ENCODE assay signal across 1 cellular context in the genomic region with DNA sequence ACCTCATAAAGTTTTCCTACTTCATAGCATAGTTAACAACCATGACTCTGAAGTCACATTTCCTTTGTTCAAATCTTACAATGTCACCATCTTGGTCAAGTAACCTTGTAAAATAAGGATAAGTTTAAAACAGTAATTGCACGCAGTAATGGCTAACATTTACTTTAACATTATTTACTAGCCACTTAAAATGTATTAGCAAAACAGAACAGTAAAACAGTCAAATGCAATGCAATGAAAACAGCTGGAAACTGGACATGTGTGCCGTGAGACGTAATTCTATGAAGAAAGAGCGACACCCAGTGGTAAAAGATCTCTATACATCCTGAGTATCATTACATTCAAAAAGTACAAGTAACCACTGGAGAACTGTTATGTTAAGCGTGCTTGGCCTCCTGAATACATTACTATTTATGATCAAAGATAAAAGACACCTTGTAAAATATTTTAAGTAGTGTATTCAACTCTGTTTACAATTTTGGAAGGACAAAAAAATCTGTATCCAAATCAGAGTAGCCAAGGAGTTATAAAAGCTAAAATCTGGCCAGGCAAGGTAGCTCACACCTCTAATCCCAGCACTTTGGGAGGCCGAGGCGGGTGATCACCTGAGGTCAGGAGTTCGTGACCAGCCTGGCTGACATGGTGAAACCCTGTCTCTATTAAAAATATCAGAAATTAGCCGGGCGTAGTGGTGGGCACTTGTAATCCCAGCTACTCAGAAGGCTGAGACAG.
TF ChIP-seq lines count a peak whose summit lies in the region.

No MANE protein-coding gene starts in this region.

TF ChIP-seq in HEK293, 187 proteins besides CTCF, POLR2A, EP300 and RAD21 (continued from another document):
- TF ChIP-seq ZNF2 (tag by site-specific recombination; IDR thresholded peaks at IDR 0.05) (0 out of 2 replicates have a peak, but pooled peaks have one; percentile 23), ZNF10 (tag by site-specific recombination; IDR thresholded peaks at IDR 0.05) (peak; percentile 13; the same call in 1 of the 2 replicates), ZNF214 (tag by site-specific recombination; IDR thresholded peaks at IDR 0.05; ENCODE audit: borderline replicate concordance) (no peak), ZNF629 (tag by site-specific recombination; IDR thresholded peaks at IDR 0.05) (0 out of 2 replicates have a peak, but pooled peaks have one; percentile 26), PRDM1 (tag by site-specific recombination; IDR thresholded peaks at IDR 0.05) (no peak)
- TF ChIP-seq, protein P1, sequence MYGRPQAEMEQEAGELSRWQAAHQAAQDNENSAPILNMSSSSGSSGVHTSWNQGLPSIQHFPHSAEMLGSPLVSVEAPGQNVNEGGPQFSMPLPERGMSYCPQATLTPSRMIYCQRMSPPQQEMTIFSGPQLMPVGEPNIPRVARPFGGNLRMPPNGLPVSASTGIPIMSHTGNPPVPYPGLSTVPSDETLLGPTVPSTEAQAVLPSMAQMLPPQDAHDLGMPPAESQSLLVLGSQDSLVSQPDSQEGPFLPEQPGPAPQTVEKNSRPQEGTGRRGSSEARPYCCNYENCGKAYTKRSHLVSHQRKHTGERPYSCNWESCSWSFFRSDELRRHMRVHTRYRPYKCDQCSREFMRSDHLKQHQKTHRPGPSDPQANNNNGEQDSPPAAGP (tag by site-specific recombination; IDR thresholded peaks at IDR 0.05) = no peak
- TF ChIP-seq, protein P2, sequence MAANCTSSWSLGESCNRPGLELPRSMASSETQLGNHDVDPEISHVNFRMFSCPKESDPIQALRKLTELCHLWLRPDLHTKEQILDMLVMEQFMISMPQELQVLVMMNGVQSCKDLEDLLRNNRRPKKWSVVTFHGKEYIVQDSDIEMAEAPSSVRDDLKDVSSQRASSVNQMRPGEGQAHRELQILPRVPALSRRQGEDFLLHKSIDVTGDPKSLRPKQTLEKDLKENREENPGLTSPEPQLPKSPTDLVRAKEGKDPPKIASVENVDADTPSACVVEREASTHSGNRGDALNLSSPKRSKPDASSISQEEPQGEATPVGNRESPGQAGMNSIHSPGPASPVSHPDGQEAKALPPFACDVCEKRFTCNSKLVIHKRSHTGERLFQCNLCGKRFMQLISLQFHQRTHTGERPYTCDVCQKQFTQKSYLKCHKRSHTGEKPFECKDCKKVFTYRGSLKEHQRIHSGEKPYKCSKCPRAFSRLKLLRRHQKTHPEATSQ (tag by site-specific recombination; IDR thresholded peaks at IDR 0.05) = no peak
